Comparison of ENCODE assay signal across 1 cellular context in the genomic region with DNA sequence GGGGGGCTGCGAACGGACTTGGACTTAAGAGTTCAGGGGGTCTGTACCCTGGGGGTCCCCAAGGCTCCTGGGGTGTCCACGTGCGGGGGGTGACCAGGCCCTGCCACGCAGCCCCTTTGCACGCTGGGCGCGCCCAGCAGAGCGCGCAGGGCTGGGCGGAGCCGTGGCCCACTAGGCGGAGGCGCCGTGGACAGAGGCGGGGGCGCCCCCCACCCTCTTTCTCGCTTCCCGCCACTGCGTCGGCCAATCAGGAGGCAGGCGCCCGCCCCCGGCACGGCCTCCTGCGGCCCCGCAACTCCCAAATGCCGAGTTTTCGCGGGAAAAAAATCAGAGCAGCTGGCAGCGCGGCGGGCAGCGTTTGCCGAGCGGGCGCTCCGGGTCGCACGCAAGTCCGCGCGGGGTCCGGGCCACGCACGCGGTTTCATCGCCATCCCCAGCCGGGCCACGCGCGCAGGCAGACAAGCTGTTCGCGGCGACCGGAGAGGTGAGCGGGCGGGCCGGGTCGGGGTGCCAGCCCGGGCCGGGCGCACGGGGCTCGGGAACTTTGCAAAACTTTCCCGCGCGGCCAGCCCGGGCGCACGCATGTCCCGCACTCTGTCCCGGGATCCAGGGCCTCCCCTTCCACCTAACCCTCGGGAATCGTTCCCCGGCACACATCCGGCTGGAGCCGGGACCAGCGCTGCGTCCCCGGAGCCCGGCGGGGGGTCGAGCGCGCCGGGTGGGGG.
A peak's percentile ranks its signal among the peaks of the same experiment; 100 is the strongest.
TF ChIP-seq lines count a peak whose summit lies in the region.

A gene (plus strand): TSS at position 330 of the 725 bp plus-strand sequence. CDS start 1,385 bp downstream, outside the sequence.

TF ChIP-seq in WTC11, 78 proteins besides CTCF, POLR2A, EP300 and RAD21 (continued from another document and continues in another):
- TF ChIP-seq, protein P1, sequence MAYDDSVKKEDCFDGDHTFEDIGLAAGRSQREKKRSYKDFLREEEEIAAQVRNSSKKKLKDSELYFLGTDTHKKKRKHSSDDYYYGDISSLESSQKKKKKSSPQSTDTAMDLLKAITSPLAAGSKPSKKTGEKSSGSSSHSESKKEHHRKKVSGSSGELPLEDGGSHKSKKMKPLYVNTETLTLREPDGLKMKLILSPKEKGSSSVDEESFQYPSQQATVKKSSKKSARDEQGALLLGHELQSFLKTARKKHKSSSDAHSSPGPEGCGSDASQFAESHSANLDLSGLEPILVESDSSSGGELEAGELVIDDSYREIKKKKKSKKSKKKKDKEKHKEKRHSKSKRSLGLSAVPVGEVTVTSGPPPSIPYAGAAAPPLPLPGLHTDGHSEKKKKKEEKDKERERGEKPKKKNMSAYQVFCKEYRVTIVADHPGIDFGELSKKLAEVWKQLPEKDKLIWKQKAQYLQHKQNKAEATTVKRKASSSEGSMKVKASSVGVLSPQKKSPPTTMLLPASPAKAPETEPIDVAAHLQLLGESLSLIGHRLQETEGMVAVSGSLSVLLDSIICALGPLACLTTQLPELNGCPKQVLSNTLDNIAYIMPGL (CRISPR knock-in tag; IDR thresholded peaks at IDR 0.05), result peak; percentile 34; the same call in 1 of the 2 replicates
- TF ChIP-seq ZBTB21 (CRISPR knock-in tag; IDR thresholded peaks at IDR 0.05; ENCODE audit: borderline replicate concordance), result no peak
- TF ChIP-seq OVOL2 (CRISPR knock-in tag; IDR thresholded peaks at IDR 0.05; ENCODE audit: borderline replicate concordance), result no peak
- no peak for TF ChIP-seq NFATC4 (CRISPR knock-in tag; IDR thresholded peaks at IDR 0.05)
- TF ChIP-seq, protein P2, sequence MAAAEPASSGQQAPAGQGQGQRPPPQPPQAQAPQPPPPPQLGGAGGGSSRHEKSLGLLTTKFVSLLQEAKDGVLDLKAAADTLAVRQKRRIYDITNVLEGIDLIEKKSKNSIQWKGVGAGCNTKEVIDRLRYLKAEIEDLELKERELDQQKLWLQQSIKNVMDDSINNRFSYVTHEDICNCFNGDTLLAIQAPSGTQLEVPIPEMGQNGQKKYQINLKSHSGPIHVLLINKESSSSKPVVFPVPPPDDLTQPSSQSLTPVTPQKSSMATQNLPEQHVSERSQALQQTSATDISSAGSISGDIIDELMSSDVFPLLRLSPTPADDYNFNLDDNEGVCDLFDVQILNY (CRISPR knock-in tag; IDR thresholded peaks at IDR 0.05), result peak; percentile 79; the same call in 1 of the 2 replicates
- TF ChIP-seq, protein P3, sequence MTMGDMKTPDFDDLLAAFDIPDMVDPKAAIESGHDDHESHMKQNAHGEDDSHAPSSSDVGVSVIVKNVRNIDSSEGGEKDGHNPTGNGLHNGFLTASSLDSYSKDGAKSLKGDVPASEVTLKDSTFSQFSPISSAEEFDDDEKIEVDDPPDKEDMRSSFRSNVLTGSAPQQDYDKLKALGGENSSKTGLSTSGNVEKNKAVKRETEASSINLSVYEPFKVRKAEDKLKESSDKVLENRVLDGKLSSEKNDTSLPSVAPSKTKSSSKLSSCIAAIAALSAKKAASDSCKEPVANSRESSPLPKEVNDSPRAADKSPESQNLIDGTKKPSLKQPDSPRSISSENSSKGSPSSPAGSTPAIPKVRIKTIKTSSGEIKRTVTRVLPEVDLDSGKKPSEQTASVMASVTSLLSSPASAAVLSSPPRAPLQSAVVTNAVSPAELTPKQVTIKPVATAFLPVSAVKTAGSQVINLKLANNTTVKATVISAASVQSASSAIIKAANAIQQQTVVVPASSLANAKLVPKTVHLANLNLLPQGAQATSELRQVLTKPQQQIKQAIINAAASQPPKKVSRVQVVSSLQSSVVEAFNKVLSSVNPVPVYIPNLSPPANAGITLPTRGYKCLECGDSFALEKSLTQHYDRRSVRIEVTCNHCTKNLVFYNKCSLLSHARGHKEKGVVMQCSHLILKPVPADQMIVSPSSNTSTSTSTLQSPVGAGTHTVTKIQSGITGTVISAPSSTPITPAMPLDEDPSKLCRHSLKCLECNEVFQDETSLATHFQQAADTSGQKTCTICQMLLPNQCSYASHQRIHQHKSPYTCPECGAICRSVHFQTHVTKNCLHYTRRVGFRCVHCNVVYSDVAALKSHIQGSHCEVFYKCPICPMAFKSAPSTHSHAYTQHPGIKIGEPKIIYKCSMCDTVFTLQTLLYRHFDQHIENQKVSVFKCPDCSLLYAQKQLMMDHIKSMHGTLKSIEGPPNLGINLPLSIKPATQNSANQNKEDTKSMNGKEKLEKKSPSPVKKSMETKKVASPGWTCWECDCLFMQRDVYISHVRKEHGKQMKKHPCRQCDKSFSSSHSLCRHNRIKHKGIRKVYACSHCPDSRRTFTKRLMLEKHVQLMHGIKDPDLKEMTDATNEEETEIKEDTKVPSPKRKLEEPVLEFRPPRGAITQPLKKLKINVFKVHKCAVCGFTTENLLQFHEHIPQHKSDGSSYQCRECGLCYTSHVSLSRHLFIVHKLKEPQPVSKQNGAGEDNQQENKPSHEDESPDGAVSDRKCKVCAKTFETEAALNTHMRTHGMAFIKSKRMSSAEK (CRISPR knock-in tag; IDR thresholded peaks at IDR 0.05; ENCODE audit: borderline replicate concordance), result no peak
- TF ChIP-seq, protein P4, sequence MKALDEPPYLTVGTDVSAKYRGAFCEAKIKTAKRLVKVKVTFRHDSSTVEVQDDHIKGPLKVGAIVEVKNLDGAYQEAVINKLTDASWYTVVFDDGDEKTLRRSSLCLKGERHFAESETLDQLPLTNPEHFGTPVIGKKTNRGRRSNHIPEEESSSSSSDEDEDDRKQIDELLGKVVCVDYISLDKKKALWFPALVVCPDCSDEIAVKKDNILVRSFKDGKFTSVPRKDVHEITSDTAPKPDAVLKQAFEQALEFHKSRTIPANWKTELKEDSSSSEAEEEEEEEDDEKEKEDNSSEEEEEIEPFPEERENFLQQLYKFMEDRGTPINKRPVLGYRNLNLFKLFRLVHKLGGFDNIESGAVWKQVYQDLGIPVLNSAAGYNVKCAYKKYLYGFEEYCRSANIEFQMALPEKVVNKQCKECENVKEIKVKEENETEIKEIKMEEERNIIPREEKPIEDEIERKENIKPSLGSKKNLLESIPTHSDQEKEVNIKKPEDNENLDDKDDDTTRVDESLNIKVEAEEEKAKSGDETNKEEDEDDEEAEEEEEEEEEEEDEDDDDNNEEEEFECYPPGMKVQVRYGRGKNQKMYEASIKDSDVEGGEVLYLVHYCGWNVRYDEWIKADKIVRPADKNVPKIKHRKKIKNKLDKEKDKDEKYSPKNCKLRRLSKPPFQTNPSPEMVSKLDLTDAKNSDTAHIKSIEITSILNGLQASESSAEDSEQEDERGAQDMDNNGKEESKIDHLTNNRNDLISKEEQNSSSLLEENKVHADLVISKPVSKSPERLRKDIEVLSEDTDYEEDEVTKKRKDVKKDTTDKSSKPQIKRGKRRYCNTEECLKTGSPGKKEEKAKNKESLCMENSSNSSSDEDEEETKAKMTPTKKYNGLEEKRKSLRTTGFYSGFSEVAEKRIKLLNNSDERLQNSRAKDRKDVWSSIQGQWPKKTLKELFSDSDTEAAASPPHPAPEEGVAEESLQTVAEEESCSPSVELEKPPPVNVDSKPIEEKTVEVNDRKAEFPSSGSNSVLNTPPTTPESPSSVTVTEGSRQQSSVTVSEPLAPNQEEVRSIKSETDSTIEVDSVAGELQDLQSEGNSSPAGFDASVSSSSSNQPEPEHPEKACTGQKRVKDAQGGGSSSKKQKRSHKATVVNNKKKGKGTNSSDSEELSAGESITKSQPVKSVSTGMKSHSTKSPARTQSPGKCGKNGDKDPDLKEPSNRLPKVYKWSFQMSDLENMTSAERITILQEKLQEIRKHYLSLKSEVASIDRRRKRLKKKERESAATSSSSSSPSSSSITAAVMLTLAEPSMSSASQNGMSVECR (CRISPR knock-in tag; IDR thresholded peaks at IDR 0.05; ENCODE audit: borderline replicate concordance), result no peak
- no peak for TF ChIP-seq FOXP1 (CRISPR knock-in tag; IDR thresholded peaks at IDR 0.05; ENCODE audit: borderline replicate concordance)
- TF ChIP-seq, protein P5, sequence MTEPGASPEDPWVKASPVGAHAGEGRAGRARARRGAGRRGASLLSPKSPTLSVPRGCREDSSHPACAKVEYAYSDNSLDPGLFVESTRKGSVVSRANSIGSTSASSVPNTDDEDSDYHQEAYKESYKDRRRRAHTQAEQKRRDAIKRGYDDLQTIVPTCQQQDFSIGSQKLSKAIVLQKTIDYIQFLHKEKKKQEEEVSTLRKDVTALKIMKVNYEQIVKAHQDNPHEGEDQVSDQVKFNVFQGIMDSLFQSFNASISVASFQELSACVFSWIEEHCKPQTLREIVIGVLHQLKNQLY (CRISPR knock-in tag; IDR thresholded peaks at IDR 0.05), result no peak
- TF ChIP-seq TP53 (CRISPR knock-in tag; IDR thresholded peaks at IDR 0.05), result peak; percentile 85; the same call in 1 of the 2 replicates
- TF ChIP-seq MYBL2 (CRISPR knock-in tag; IDR thresholded peaks at IDR 0.05), result no peak; the same call in 1 of the 2 replicates
- peak; percentile 17; the same call in 1 of the 2 replicates for TF ChIP-seq ZNF232 (CRISPR knock-in tag; IDR thresholded peaks at IDR 0.05)
- TF ChIP-seq SMAD3 (CRISPR knock-in tag; IDR thresholded peaks at IDR 0.05; ENCODE audit: borderline replicate concordance), result no peak
- no peak for TF ChIP-seq ZNF671 (CRISPR knock-in tag; IDR thresholded peaks at IDR 0.05)
- TF ChIP-seq TEAD1 (CRISPR knock-in tag; IDR thresholded peaks at IDR 0.05), result no peak; the same call in 1 of the 2 replicates
- TF ChIP-seq MXD4 (CRISPR knock-in tag; IDR thresholded peaks at IDR 0.05; ENCODE audit: borderline replicate concordance), result no peak
- TF ChIP-seq, protein P6, sequence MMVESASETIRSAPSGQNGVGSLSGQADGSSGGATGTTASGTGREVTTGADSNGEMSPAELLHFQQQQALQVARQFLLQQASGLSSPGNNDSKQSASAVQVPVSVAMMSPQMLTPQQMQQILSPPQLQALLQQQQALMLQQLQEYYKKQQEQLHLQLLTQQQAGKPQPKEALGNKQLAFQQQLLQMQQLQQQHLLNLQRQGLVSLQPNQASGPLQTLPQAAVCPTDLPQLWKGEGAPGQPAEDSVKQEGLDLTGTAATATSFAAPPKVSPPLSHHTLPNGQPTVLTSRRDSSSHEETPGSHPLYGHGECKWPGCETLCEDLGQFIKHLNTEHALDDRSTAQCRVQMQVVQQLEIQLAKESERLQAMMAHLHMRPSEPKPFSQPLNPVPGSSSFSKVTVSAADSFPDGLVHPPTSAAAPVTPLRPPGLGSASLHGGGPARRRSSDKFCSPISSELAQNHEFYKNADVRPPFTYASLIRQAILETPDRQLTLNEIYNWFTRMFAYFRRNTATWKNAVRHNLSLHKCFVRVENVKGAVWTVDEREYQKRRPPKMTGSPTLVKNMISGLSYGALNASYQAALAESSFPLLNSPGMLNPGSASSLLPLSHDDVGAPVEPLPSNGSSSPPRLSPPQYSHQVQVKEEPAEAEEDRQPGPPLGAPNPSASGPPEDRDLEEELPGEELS (CRISPR knock-in tag; IDR thresholded peaks at IDR 0.05), result 0 out of 2 replicates have a peak, but pooled peaks have one; percentile 76
- TF ChIP-seq TCF7 (CRISPR knock-in tag; IDR thresholded peaks at IDR 0.05; ENCODE audit: low read depth), result no peak
- TF ChIP-seq, protein P7, sequence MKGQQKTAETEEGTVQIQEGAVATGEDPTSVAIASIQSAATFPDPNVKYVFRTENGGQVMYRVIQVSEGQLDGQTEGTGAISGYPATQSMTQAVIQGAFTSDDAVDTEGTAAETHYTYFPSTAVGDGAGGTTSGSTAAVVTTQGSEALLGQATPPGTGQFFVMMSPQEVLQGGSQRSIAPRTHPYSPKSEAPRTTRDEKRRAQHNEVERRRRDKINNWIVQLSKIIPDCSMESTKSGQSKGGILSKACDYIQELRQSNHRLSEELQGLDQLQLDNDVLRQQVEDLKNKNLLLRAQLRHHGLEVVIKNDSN (CRISPR knock-in tag; IDR thresholded peaks at IDR 0.05), result no peak; the same call in 1 of the 2 replicates
- TF ChIP-seq, protein P8, sequence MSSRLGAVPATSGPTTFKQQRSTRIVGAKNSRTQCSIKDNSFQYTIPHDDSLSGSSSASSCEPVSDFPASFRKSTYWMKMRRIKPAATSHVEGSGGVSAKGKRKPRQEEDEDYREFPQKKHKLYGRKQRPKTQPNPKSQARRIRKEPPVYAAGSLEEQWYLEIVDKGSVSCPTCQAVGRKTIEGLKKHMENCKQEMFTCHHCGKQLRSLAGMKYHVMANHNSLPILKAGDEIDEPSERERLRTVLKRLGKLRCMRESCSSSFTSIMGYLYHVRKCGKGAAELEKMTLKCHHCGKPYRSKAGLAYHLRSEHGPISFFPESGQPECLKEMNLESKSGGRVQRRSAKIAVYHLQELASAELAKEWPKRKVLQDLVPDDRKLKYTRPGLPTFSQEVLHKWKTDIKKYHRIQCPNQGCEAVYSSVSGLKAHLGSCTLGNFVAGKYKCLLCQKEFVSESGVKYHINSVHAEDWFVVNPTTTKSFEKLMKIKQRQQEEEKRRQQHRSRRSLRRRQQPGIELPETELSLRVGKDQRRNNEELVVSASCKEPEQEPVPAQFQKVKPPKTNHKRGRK (CRISPR knock-in tag; IDR thresholded peaks at IDR 0.05; ENCODE audit: borderline replicate concordance), result no peak
- peak; percentile 31; the same call in 1 of the 2 replicates for TF ChIP-seq CREM (CRISPR knock-in tag; IDR thresholded peaks at IDR 0.05)
- peak; percentile 36; the same call in 1 of the 2 replicates for TF ChIP-seq SP1 (CRISPR knock-in tag; conservative IDR thresholded peaks at IDR 0.05)
- TF ChIP-seq, protein P9, sequence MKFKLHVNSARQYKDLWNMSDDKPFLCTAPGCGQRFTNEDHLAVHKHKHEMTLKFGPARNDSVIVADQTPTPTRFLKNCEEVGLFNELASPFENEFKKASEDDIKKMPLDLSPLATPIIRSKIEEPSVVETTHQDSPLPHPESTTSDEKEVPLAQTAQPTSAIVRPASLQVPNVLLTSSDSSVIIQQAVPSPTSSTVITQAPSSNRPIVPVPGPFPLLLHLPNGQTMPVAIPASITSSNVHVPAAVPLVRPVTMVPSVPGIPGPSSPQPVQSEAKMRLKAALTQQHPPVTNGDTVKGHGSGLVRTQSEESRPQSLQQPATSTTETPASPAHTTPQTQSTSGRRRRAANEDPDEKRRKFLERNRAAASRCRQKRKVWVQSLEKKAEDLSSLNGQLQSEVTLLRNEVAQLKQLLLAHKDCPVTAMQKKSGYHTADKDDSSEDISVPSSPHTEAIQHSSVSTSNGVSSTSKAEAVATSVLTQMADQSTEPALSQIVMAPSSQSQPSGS (CRISPR knock-in tag; IDR thresholded peaks at IDR 0.05; ENCODE audit: borderline replicate concordance, low read depth), result no peak
- peak; percentile 52 for TF ChIP-seq ZNF263 (CRISPR knock-in tag; IDR thresholded peaks at IDR 0.05; ENCODE audit: low read depth)
- no peak for TF ChIP-seq EMX1 (CRISPR knock-in tag; IDR thresholded peaks at IDR 0.05)
- TF ChIP-seq, protein P10, sequence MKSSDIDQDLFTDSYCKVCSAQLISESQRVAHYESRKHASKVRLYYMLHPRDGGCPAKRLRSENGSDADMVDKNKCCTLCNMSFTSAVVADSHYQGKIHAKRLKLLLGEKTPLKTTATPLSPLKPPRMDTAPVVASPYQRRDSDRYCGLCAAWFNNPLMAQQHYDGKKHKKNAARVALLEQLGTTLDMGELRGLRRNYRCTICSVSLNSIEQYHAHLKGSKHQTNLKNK (CRISPR knock-in tag; IDR thresholded peaks at IDR 0.05), result no peak
- TF ChIP-seq, protein P11, sequence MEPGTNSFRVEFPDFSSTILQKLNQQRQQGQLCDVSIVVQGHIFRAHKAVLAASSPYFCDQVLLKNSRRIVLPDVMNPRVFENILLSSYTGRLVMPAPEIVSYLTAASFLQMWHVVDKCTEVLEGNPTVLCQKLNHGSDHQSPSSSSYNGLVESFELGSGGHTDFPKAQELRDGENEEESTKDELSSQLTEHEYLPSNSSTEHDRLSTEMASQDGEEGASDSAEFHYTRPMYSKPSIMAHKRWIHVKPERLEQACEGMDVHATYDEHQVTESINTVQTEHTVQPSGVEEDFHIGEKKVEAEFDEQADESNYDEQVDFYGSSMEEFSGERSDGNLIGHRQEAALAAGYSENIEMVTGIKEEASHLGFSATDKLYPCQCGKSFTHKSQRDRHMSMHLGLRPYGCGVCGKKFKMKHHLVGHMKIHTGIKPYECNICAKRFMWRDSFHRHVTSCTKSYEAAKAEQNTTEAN (CRISPR knock-in tag; IDR thresholded peaks at IDR 0.05), result no peak
- TF ChIP-seq IRF2 (CRISPR knock-in tag; IDR thresholded peaks at IDR 0.05; ENCODE audit: borderline replicate concordance, low read depth), result no peak
